Comparison of ENCODE assay signal across 19 cellular contexts in genomic region chr10:77594171-77594783, GRCh38. TPM values are rescaled to one million over a fixed set of nuclear protein-coding genes. Genes with fewer than 3 reads are reported as not detected.
DNase-seq lines count a peak whose midpoint lies in the region; ATAC-seq and TF ChIP-seq lines count a peak whose summit lies in the region.
"Had no signal": no experiment of that assay in that cellular context is flagged by ENCODE, and none has a peak within 500 bp of the region (broad histone marks: within the 10 kb centered on the region; RNA-seq: fewer than 3 reads in every experiment).

No MANE protein-coding gene starts in this region.

- H3K4me1 Mint-ChIP-seq in stimulated activated naive B cell treated with anti-CD40 and anti-IgM and Interleukin-4, amounts not matched to agents 10 μg/mL and 1 μg/mL and 100 μg/mL, for 72 hours, result peaks cover 3 to 9% of the 10 kb centered on the region in 2 donors
- H3K4me1 Mint-ChIP-seq: natural killer cell, T-helper 17 cell had no signal

- no peaks in the 10 kb centered on the region for H3K36me3 Mint-ChIP-seq in stimulated activated naive B cell treated with anti-CD40 and anti-IgM and Interleukin-4, amounts not matched to agents 10 μg/mL and 1 μg/mL and 100 μg/mL, for 72 hours
- H3K36me3 Mint-ChIP-seq: natural killer cell had no signal

- no peaks in the 10 kb centered on the region for H3K27me3 Mint-ChIP-seq in stimulated activated naive B cell treated with anti-CD40 and anti-IgM and Interleukin-4, amounts not matched to agents 10 μg/mL and 1 μg/mL and 100 μg/mL, for 72 hours

- peaks cover 20% of the 10 kb centered on the region for H3K4me1 ChIP-seq in body of pancreas
- H3K4me1 ChIP-seq: breast epithelium had no signal

- TF ChIP-seq CTCF in body of pancreas (IDR thresholded peaks at IDR 0.05), result no peak

- H3K27me3 ChIP-seq in body of pancreas, result no peaks in the 10 kb centered on the region
- H3K27me3 ChIP-seq: breast epithelium had no signal

- no peak overlapping the region for H3K27ac ChIP-seq in body of pancreas
- H3K27ac ChIP-seq: 22Rv1, breast epithelium had no signal

- ATAC-seq in left colon (peak; percentile 23), GM21390 (IDR thresholded peaks at IDR 0.05; ENCODE audit: unreplicated experiment) (no peak), body of pancreas (no peak), GM18498 (IDR thresholded peaks at IDR 0.05; ENCODE audit: unreplicated experiment) (no peak)
- peak; percentile 56 to 65 for ATAC-seq in stimulated activated naive B cell treated with anti-CD40 and anti-IgM and Interleukin-4, amounts not matched to agents 10 μg/mL and 1 μg/mL and 100 μg/mL, for 72 hours (replicated peaks)
- ATAC-seq: activated CD4-positive, CD25-positive, alpha-beta regulatory T cell treated with anti-CD3 and anti-CD28 coated beads, Interleukin-2, amount 50 U/mL, for 24 hours; natural killer cell; T-helper 17 cell had no signal

- DNase-seq in DMS53 (lab: John Stamatoyannopoulos, UW) (peak; percentile 12), DMS53 treated with DMSO at 0.1 percent for 48 hours (lab: John Stamatoyannopoulos, UW; ENCODE audit: unreplicated experiment) (no peak), SKM-1 (lab: John Stamatoyannopoulos, UW; ENCODE audit: unreplicated experiment) (peak; percentile 50), left colon (no peak), body of pancreas (no peak)
- DNase-seq in stimulated activated naive B cell treated with anti-CD40 and anti-IgM and Interleukin-4, amounts not matched to agents 10 μg/mL and 1 μg/mL and 100 μg/mL, for 72 hours, result no peak
- DNase-seq: DMS153, GOT3, natural killer cell, NCI-H2029 treated with DMSO at 0.1 percent for 48 hours, NCI-H524, SIG-M5, T-helper 17 cell had no signal

- H3K9me3 ChIP-seq in body of pancreas, result no peaks in the 10 kb centered on the region
- H3K9me3 ChIP-seq: breast epithelium had no signal

- H3K4me3 ChIP-seq in body of pancreas, result no peak overlapping the region
- H3K4me3 ChIP-seq: breast epithelium had no signal

- intact Hi-C loops in left colon (cut with DNase I, micrococcal nuclease), result no loop called here
- intact Hi-C loops in body of pancreas (cut with DNase I), result no loop called here

- no peaks in the 10 kb centered on the region for H3K36me3 ChIP-seq in body of pancreas (replicated peaks in 1 of 2; ENCODE audit: insufficient read depth in 1 of 2, low read depth in 2 of 2)
- H3K36me3 ChIP-seq: breast epithelium had no signal

- H3K4me3 Mint-ChIP-seq in stimulated activated naive B cell treated with anti-CD40 and anti-IgM and Interleukin-4, amounts not matched to agents 10 μg/mL and 1 μg/mL and 100 μg/mL, for 72 hours, result no peak overlapping the region
- H3K4me3 Mint-ChIP-seq: natural killer cell, T-helper 17 cell had no signal

- H3K9me3 Mint-ChIP-seq in stimulated activated naive B cell treated with anti-CD40 and anti-IgM and Interleukin-4, amounts not matched to agents 10 μg/mL and 1 μg/mL and 100 μg/mL, for 72 hours, result no peaks in the 10 kb centered on the region
- H3K9me3 Mint-ChIP-seq: natural killer cell had no signal

- WGBS in body of pancreas, 2 donors, result 82 to 87% methylated on average over 8 of the region's 8 CpGs

- TF ChIP-seq POLR2A in body of pancreas (IDR thresholded peaks at IDR 0.05), result no peak

- H3K27ac Mint-ChIP-seq in stimulated activated naive B cell treated with anti-CD40 and anti-IgM and Interleukin-4, amounts not matched to agents 10 μg/mL and 1 μg/mL and 100 μg/mL, for 72 hours, result no peak overlapping the region
- H3K27ac Mint-ChIP-seq: natural killer cell, T-helper 17 cell had no signal

RNA-seq across cellular contexts. Expression of gene KCNMA1, which starts 43.3 kb away (rescaled TPM):
- 10 to 100 TPM; 49.9 to 76.2 TPM for total RNA-seq in left colon
- total RNA-seq in body of pancreas, result 1 to 10 TPM; 5.9 to 9.3 TPM
- total RNA-seq: lung microvascular endothelial cell had no signal

Comparison
In these comparisons a context has a peak if more than half of its experiments do, and no peak if none do; other contexts are left out.
1. DNase-seq: peak in DMS53 (single experiment) and SKM-1 (single experiment); none in DMS53 treated with DMSO at 0.1 percent for 48 hours (single experiment), left colon (0 of 2), stimulated activated naive B cell treated with anti-CD40 and anti-IgM and Interleukin-4, amounts not matched to agents 10 μg/mL and 1 μg/mL and 100 μg/mL, for 72 hours (single experiment) and body of pancreas (0 of 4).
2. ATAC-seq: peak in left colon (single experiment) and stimulated activated naive B cell treated with anti-CD40 and anti-IgM and Interleukin-4, amounts not matched to agents 10 μg/mL and 1 μg/mL and 100 μg/mL, for 72 hours (2 of 2); none in GM21390 (single experiment), body of pancreas (single experiment) and GM18498 (single experiment).
3. RNA of gene KCNMA1, which starts 43.3 kb away (total RNA-seq): 49.9 to 76.2 TPM in left colon; 5.9 to 9.3 TPM in body of pancreas; every median in the first group is over 4 times any median in the second.